In genomic region chr5:142770650-142771609, GRCh38 we compare ENCODE assay signal across 8 cellular contexts. TPM values are rescaled to one million over a fixed set of nuclear protein-coding genes. Genes with fewer than 3 reads are reported as not detected.
DNase-seq lines count a peak whose midpoint lies in the region; ATAC-seq and TF ChIP-seq lines count a peak whose summit lies in the region.

No MANE protein-coding gene starts in this region.

- H3K27ac ChIP-seq in HCT116 (ENCODE audit: low read depth, low read length) (peak overlapping the region; percentile 63), MM.1S (ENCODE audit: low read length) (peak overlapping the region; percentile 16; the same call in 1 of the 2 replicates), caudate nucleus (ENCODE audit: low read depth, low read length) (peak overlapping the region; percentile 91)

- H3K4me2 ChIP-seq in HCT116 (ENCODE audit: low read length) (peak overlapping the region; percentile 93), MM.1S (ENCODE audit: low read depth, low read length) (peak overlapping the region; percentile 91)

- no peaks in the 10 kb centered on the region for H3K9me2 ChIP-seq in HCT116 (ENCODE audit: insufficient read depth)
- H3K9me2 ChIP-seq in MM.1S (replicated peaks; ENCODE audit: insufficient read depth, low read length) = no peaks in the 10 kb centered on the region

- H4K20me1 ChIP-seq in HCT116 (ENCODE audit: insufficient read depth) (no peaks in the 10 kb centered on the region), MM.1S (ENCODE audit: insufficient read depth, low read length) (no peaks in the 10 kb centered on the region)

- H3K4me1 Mint-ChIP-seq in activated B cell treated with CpG ODN at 0.5 μM for 24 hours = peaks cover 25% of the 10 kb centered on the region

- H3K9ac ChIP-seq in HCT116 (ENCODE audit: low read length) = peak overlapping the region; percentile 64
- H3K9ac ChIP-seq in MM.1S (ENCODE audit: low read length) = peak overlapping the region; percentile 51; the same call in 1 of the 2 replicates

- peaks cover 8% of the 10 kb centered on the region for H3K36me3 Mint-ChIP-seq in activated B cell treated with CpG ODN at 0.5 μM for 24 hours (ENCODE audit: low read depth)

- DNase-seq in GM10266 (ENCODE audit: extremely low spot score) = peak; percentile 56
- no peak for DNase-seq in HCT116 (ENCODE audit: low read depth, low spot score)
- DNase-seq in MM.1S = peak; percentile 50
- peak; percentile 55 for DNase-seq in activated B cell treated with CpG ODN at 0.5 μM for 24 hours
- DNase-seq in caudate nucleus (lab: John Stamatoyannopoulos, UW) = peak in 54 of 61 donors; percentile 5 to 95 (median 54)
- DNase-seq in kidney epithelial cell (ENCODE audit: low read depth) = no peak
- peak; percentile 28 to 31 for DNase-seq in stimulated activated CD4-positive, alpha-beta T cell treated with anti-CD3 and anti-CD28 coated beads, Interleukin-15, amount 100 ng/mL, for 1 hour (ENCODE audit: low read depth in 1 of 2, low spot score in 1 of 2)
- no peak for DNase-seq in NCI-H2029 treated with DMSO at 0.1 percent for 48 hours (lab: John Stamatoyannopoulos, UW)

- H3K27me3 ChIP-seq in HCT116 (ENCODE audit: insufficient read depth, low read length) (no peaks in the 10 kb centered on the region), MM.1S (replicated peaks; ENCODE audit: insufficient read depth, low read length) (no peaks in the 10 kb centered on the region), kidney epithelial cell (ENCODE audit: control insufficient read depth, insufficient read depth, low read length) (no peaks in the 10 kb centered on the region)

- H3K9me3 ChIP-seq in HCT116 (ENCODE audit: control insufficient read depth in 1 of 2, insufficient read depth in 1 of 2, low read depth in 1 of 2, low read length in 2 of 2) (no peaks in the 10 kb centered on the region), MM.1S (replicated peaks; ENCODE audit: insufficient read depth, low read length) (no peaks in the 10 kb centered on the region)

- H3F3A ChIP-seq in MM.1S (ENCODE audit: insufficient read depth, low read length) = 0 out of 2 replicates have a peak, but pooled peaks cover 6% of the 10 kb centered on the region

- RAD21 ChIA-PET in HCT116 (lab: Charles Lee; ENCODE audit: low non-redundant PET in 1 of 2, low total read pairs in 2 of 2, uncharacterized antibody in 2 of 2, unreplicated experiment in 2 of 2) = interaction anchor here (0.9 to 2.9 kb wide), 2 partner anchors 96 kb away, joined by 4 to 9 read pairs; no protein-coding TSS in a partner anchor

- H2AFZ ChIP-seq in HCT116 (ENCODE audit: low read depth, low read length, poor library complexity, severe bottlenecking) = no peak overlapping the region
- H2AFZ ChIP-seq in MM.1S (ENCODE audit: low read length) = peak overlapping the region; percentile 80

- no peaks in the 10 kb centered on the region for H3K27me3 Mint-ChIP-seq in activated B cell treated with CpG ODN at 0.5 μM for 24 hours

- H3K4me1 ChIP-seq in HCT116 (ENCODE audit: control insufficient read depth in 1 of 2, insufficient read depth in 2 of 2, low read length in 2 of 2) (peaks cover 16 to 27% of the 10 kb centered on the region in 2 experiments), MM.1S (ENCODE audit: low read length) (peaks cover 21% of the 10 kb centered on the region)

- intact Hi-C loops in HCT116 (cut with micrococcal nuclease) (loop anchor here (2.0 kb wide), 2 partner anchors 56 to 96 kb away; no protein-coding TSS in a partner anchor), activated B cell treated with CpG ODN at 0.5 μM for 24 hours (cut with micrococcal nuclease) (loop anchor here (1.0 to 10.0 kb wide), 11 partner anchors 23 to 1422 kb away; partner anchors contain the start of genes KCTD16, RNF14 and YIPF5)

- no TSS peak for BruUV-seq in HCT116 (replicated peaks; lab: Mats Ljungman, UMichigan)

- POLR2A ChIA-PET in HCT116 (lab: Charles Lee) (interaction anchor here (1.3 kb wide), 1 partner anchor 14 kb away, joined by 3 read pairs; no protein-coding TSS in a partner anchor), activated B cell treated with CpG ODN at 0.5 μM for 24 hours (lab: Charles Lee) (interaction anchor here (0.8 to 2.2 kb wide), 11 partner anchors 13 to 74 kb away, joined by 3 to 18 read pairs (median 6); no protein-coding TSS in a partner anchor)

- TF ChIP-seq RAD21 in HCT116 (IDR thresholded peaks at IDR 0.05; ENCODE audit: low read depth) = peak; percentile 62

- no peaks in the 10 kb centered on the region for H3K36me3 ChIP-seq in HCT116 (ENCODE audit: control insufficient read depth in 1 of 2, insufficient read depth in 2 of 2, low read length in 2 of 2)
- no peaks in the 10 kb centered on the region for H3K36me3 ChIP-seq in MM.1S (replicated peaks; ENCODE audit: insufficient read depth, low read length)
- H3K36me3 ChIP-seq in kidney epithelial cell (ENCODE audit: control insufficient read depth, insufficient read depth, low read length) = no peaks in the 10 kb centered on the region

- no peaks in the 10 kb centered on the region for H3K9me3 Mint-ChIP-seq in activated B cell treated with CpG ODN at 0.5 μM for 24 hours

- ATAC-seq in HCT116 (peak; percentile 25), activated B cell treated with CpG ODN at 0.5 μM for 24 hours (ENCODE audit: low read depth) (peak; percentile 16)

- H3K4me3 Mint-ChIP-seq in activated B cell treated with CpG ODN at 0.5 μM for 24 hours = peak overlapping the region; percentile 90

- no peak for TF ChIP-seq POLR2A in HCT116 (IDR thresholded peaks at IDR 0.05; ENCODE audit: borderline replicate concordance, extremely low read depth, insufficient read depth, insufficient read length)

- CTCF ChIA-PET in HCT116 (lab: Charles Lee) (interaction anchor here (1.0 to 4.5 kb wide), 7 partner anchors 9 to 118 kb away, joined by 3 to 19 read pairs (median 4); no protein-coding TSS in a partner anchor), activated B cell treated with CpG ODN at 0.5 μM for 24 hours (lab: Charles Lee) (interaction anchor here (0.6 to 5.5 kb wide), 14 partner anchors 22 to 451 kb away, joined by 3 to 47 read pairs (median 6); no protein-coding TSS in a partner anchor)

- H3K79me2 ChIP-seq in HCT116 (ENCODE audit: insufficient read depth, low read length) (peaks cover 48% of the 10 kb centered on the region), MM.1S (ENCODE audit: low read length) (peaks cover 17% of the 10 kb centered on the region; the same call in 1 of the 2 replicates)

- no peak for TF ChIP-seq CTCF in GM10266 (IDR thresholded peaks at IDR 0.05; ENCODE audit: control insufficient read depth, insufficient read depth, low read depth, missing control alignments)
- peak; percentile 11 to 27 (median 19); a peak in 2 of 6 replicates for TF ChIP-seq CTCF in HCT116 (IDR thresholded peaks at IDR 0.05 in 2 of 3, conservative IDR thresholded peaks at IDR 0.05 in 1 of 3; ENCODE audit: borderline replicate concordance in 1 of 3, insufficient read depth in 1 of 3, low read depth in 2 of 3, low read length in 2 of 3)
- TF ChIP-seq CTCF in MM.1S (IDR thresholded peaks at IDR 0.05; ENCODE audit: low read length) = peak; percentile 24; the same call in 1 of the 2 replicates
- TF ChIP-seq CTCF in activated B cell treated with CpG ODN at 0.5 μM for 24 hours (IDR thresholded peaks at IDR 0.05) = no peak
- peak; percentile 50 for TF ChIP-seq CTCF in kidney epithelial cell (IDR thresholded peaks at IDR 0.05; ENCODE audit: insufficient read depth, low read length, poor library complexity, severe bottlenecking)

- peak overlapping the region; percentile 58 to 83 for H3K4me3 ChIP-seq in HCT116 (replicated peaks in 1 of 2; ENCODE audit: low read depth in 1 of 2, low read length in 2 of 2)
- H3K4me3 ChIP-seq in MM.1S (ENCODE audit: low read length) = peak overlapping the region; percentile 98
- peak overlapping the region; percentile 82 for H3K4me3 ChIP-seq in kidney epithelial cell (ENCODE audit: low read depth, low read length)

- peak overlapping the region; percentile 81 for H3K27ac Mint-ChIP-seq in activated B cell treated with CpG ODN at 0.5 μM for 24 hours

TF ChIP-seq in HCT116, 20 proteins besides CTCF, POLR2A, EP300 and RAD21:
- TF ChIP-seq EZH2 (IDR thresholded peaks at IDR 0.05) = no peak
- no peak for TF ChIP-seq FOSL1 (IDR thresholded peaks at IDR 0.05; ENCODE audit: low read depth)
- peak; percentile 33; the same call in 1 of the 2 replicates for TF ChIP-seq SIN3A (IDR thresholded peaks at IDR 0.05; ENCODE audit: low read depth)
- TF ChIP-seq JUND (IDR thresholded peaks at IDR 0.05) = no peak
- peak; percentile 90 for TF ChIP-seq EGR1 (IDR thresholded peaks at IDR 0.05; ENCODE audit: low read depth)
TF ChIP-seq in HCT116: peak in this region for 2.

RNA-seq across cellular contexts. Expression of gene ARHGAP26, which starts 0.8 kb away (rescaled TPM):
- 34.5 TPM for total RNA-seq in HCT116 (2021; ENCODE audit: unreplicated experiment)
- 8.3 and 11.5 TPM in 2 replicates for polyA plus RNA-seq in HCT116 (2012)
- 14.0 and 20.9 TPM in 2 replicates for total RNA-seq in activated B cell treated with CpG ODN at 0.5 μM for 24 hours
- total RNA-seq in kidney epithelial cell = 4.5 and 8.6 TPM in 2 replicates

Comparison
In these comparisons a context has a peak if more than half of its experiments do, and no peak if none do; other contexts are left out.
1. DNase-seq: peak in GM10266 (single experiment), MM.1S (single experiment), activated B cell treated with CpG ODN at 0.5 μM for 24 hours (single experiment), caudate nucleus (54 of 61) and stimulated activated CD4-positive, alpha-beta T cell treated with anti-CD3 and anti-CD28 coated beads, Interleukin-15, amount 100 ng/mL, for 1 hour (2 of 2); none in HCT116 (single experiment), kidney epithelial cell (single experiment) and NCI-H2029 treated with DMSO at 0.1 percent for 48 hours (single experiment).
2. CTCF ChIP-seq: peak in HCT116 (3 of 3), MM.1S (single experiment) and kidney epithelial cell (single experiment); none in GM10266 (single experiment) and activated B cell treated with CpG ODN at 0.5 μM for 24 hours (single experiment).
3. H3K27ac ChIP-seq: peak in every context shown above with its lines; median percentile 91 in caudate nucleus; 63 in HCT116; 16 in MM.1S.
4. Peak in every context shown above with its lines, with median percentiles within 50 percentile points of each other: H3K4me3 ChIP-seq.